ENCODE assay signal across 7 cellular contexts in the genomic region with DNA sequence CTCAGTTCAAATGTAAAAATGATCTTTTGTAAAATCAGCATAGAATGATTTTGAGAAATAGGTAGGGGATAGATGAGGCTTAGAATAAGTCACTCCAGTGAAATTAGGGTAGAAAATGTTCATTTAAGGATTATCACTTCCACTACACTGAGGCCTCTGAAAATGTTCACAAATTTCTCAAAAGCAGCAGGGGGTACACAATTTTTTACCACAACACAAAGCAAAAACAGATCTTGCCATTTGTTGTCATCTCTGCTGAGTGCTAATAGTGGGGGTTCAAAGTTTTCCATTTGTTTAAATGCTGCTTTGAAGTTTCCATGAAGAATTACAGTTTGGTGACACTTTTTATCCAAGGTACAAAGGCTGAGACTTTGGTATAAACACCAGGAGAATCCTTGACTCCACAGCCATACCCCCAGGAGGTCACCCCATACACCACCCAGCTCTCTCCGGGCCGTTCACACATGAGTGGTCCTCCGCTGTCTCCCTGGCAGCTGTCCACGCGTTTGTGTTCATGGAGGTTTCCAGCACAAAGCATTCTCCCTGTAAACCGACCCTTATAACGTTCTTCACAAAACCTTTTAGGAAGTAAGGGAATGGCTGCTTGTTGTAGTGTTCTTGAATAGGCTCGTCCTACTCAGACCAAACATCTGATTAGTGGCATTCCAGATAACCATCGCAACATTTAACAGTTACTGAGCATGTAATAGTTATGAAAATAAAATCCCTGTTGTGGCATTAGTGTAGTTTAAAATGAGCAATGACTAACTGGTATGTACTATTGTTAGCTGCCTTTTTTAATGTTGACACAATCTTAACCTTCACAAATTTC.
DNase-seq lines count a peak whose midpoint lies in the region; ATAC-seq lines count a peak whose summit lies in the region.

No MANE protein-coding gene starts in this region.

- no peak overlapping the region for H3K4me3 Mint-ChIP-seq in naive B cell

- H3K4me1 ChIP-seq in adipocyte (ENCODE audit: control insufficient read depth, insufficient read depth, low read length): peaks cover 48% of the 10 kb centered on the region

- peaks cover 8 to 14% of the 10 kb centered on the region in 2 donors for H3K36me3 Mint-ChIP-seq in naive B cell

- peak overlapping the region; percentile 99 for H3K9ac ChIP-seq in adipocyte (ENCODE audit: low read length)

- no peak for ATAC-seq in naive B cell (ENCODE audit: low read depth in 2 of 2)
- no peak for ATAC-seq in HG03354 (IDR thresholded peaks at IDR 0.05; ENCODE audit: poor library complexity, severe bottlenecking, unreplicated experiment)
- ATAC-seq in HG02938 (IDR thresholded peaks at IDR 0.05; ENCODE audit: unreplicated experiment): no peak
- ATAC-seq in GM21717 (IDR thresholded peaks at IDR 0.05; ENCODE audit: unreplicated experiment): no peak

- H3K9me3 ChIP-seq in adipocyte (ENCODE audit: control insufficient read depth, low read length): no peaks in the 10 kb centered on the region

- no peak overlapping the region for H3K4me3 ChIP-seq in adipocyte (ENCODE audit: low read length)

- in situ Hi-C loops in KBM-7 (cut with MboI; ENCODE audit: low pct_unique_long_range_greater_than_20kb, low sequenced_read_pairs): no loop called here

- peaks cover 24 to 58% (median 51%) of the 10 kb centered on the region in 3 donors for H3K4me1 Mint-ChIP-seq in naive B cell

- H3K9me3 Mint-ChIP-seq in naive B cell: peaks cover 0 to 2% (median 0%) of the 10 kb centered on the region in 7 donors

- DNase-seq in ELR (ENCODE audit: low read depth) (peak; percentile 72), KBM-7 (peak; percentile 68), adipocyte (ENCODE audit: low read depth) (peak; percentile 64), naive B cell (no peak)

- no peaks in the 10 kb centered on the region for H3K27me3 ChIP-seq in adipocyte (replicated peaks; ENCODE audit: control insufficient read depth, insufficient read depth, low read length)

- H3K27ac Mint-ChIP-seq in naive B cell: peak overlapping the region in 5 of 6 donors; percentile 40 to 90 (median 80)

- no peaks in the 10 kb centered on the region for H3K27me3 Mint-ChIP-seq in naive B cell

- peaks cover 22% of the 10 kb centered on the region for H3K36me3 ChIP-seq in adipocyte (ENCODE audit: control insufficient read depth, insufficient read depth, low read length, severe bottlenecking)
